In genomic region chr17:27647755-27648154, GRCh38 we compare ENCODE assay signal across 20 cellular contexts. TPM values are rescaled to one million over a fixed set of nuclear protein-coding genes. Genes with fewer than 3 reads are reported as not detected.
A peak's percentile ranks its signal among the peaks of the same experiment; 100 is the strongest.
DNase-seq lines count a peak whose midpoint lies in the region; ATAC-seq, FAIRE-seq and TF ChIP-seq lines count a peak whose summit lies in the region.
"Had no signal": no experiment of that assay in that cellular context is flagged by ENCODE, and none has a peak within 500 bp of the region (broad histone marks: within the 10 kb centered on the region; RNA-seq: fewer than 3 reads in every experiment).

No MANE protein-coding gene starts in this region.

- H3K4me1 ChIP-seq in left ventricle myocardium inferior (peaks cover 38% of the 10 kb centered on the region), kidney (ENCODE audit: control insufficient read depth in 1 of 2, insufficient read depth in 1 of 2, low read depth in 1 of 2, low read length in 2 of 2) (no peaks in the 10 kb centered on the region)

- ATAC-seq in Right ventricle myocardium superior (ENCODE audit: poor library complexity): no peak
- no peak for ATAC-seq in GM21360 (IDR thresholded peaks at IDR 0.05; ENCODE audit: unreplicated experiment)
- ATAC-seq: GM12878 had no signal

- intact Hi-C loops in left ventricle myocardium inferior (cut with micrococcal nuclease): no loop called here
- intact Hi-C loops in Right ventricle myocardium superior (cut with DNase I): no loop called here
- intact Hi-C loops in activated T-helper 2 cell treated with anti-CD3 and anti-CD28 coated beads, Interferon-gamma antibody, Interleukin-2, Interleukin-4, amounts not matched to agents 10 μg/mL and 5 μg/mL and 100 μg/mL, durations not matched to agents 14 hours and 24 hours and 36 hours (cut with micrococcal nuclease): loop anchor here (5.0 to 10.0 kb wide), 2 partner anchors 45 to 63 kb away; no protein-coding TSS in a partner anchor
- intact Hi-C loops in kidney (cut with DNase I): no loop called here

- no peak for FAIRE-seq in kidney (lab: Jason Lieb, UNC)
- FAIRE-seq: GM12878 had no signal

- peaks cover 2% of the 10 kb centered on the region for H3K4me1 Mint-ChIP-seq in activated T-helper 2 cell treated with anti-CD3 and anti-CD28 coated beads, Interferon-gamma antibody, Interleukin-2, Interleukin-4, amounts not matched to agents 10 μg/mL and 5 μg/mL and 100 μg/mL, durations not matched to agents 14 hours and 24 hours and 36 hours (ENCODE audit: low read depth)

- no peaks in the 10 kb centered on the region for H3K27me3 Mint-ChIP-seq in activated T-helper 2 cell treated with anti-CD3 and anti-CD28 coated beads, Interferon-gamma antibody, Interleukin-2, Interleukin-4, amounts not matched to agents 10 μg/mL and 5 μg/mL and 100 μg/mL, durations not matched to agents 14 hours and 24 hours and 36 hours (ENCODE audit: low read depth)

- DNase-seq in left ventricle myocardium inferior (no peak), Right ventricle myocardium superior (no peak), kidney (peak; percentile 32), UCSD-AML1 (lab: John Stamatoyannopoulos, UW; ENCODE audit: unreplicated experiment) (no peak), activated T-cell treated with anti-CD3 and anti-CD28 coated beads for 4 hours (no peak), A172 (ENCODE audit: low spot score) (no peak)
- DNase-seq in activated T-helper 2 cell treated with anti-CD3 and anti-CD28 coated beads, Interferon-gamma antibody, Interleukin-2, Interleukin-4, amounts not matched to agents 10 μg/mL and 5 μg/mL and 100 μg/mL, durations not matched to agents 14 hours and 24 hours and 36 hours (ENCODE audit: low spot score): no peak
- DNase-seq: DMS 273 treated with DMSO at 0.1 percent for 48 hours, GDM1, HFFc6, KBM-7, NCI-H1417 treated with DMSO at 0.1 percent for 48 hours, NCI-H2029, NCI-H2171, NCI-H446, NCI-H774 had no signal

- no peak overlapping the region for H3K4me3 Mint-ChIP-seq in activated T-helper 2 cell treated with anti-CD3 and anti-CD28 coated beads, Interferon-gamma antibody, Interleukin-2, Interleukin-4, amounts not matched to agents 10 μg/mL and 5 μg/mL and 100 μg/mL, durations not matched to agents 14 hours and 24 hours and 36 hours (ENCODE audit: low read depth)
- H3K4me3 Mint-ChIP-seq: HFFc6 had no signal

- no peaks in the 10 kb centered on the region for H3K9me3 Mint-ChIP-seq in activated T-helper 2 cell treated with anti-CD3 and anti-CD28 coated beads, Interferon-gamma antibody, Interleukin-2, Interleukin-4, amounts not matched to agents 10 μg/mL and 5 μg/mL and 100 μg/mL, durations not matched to agents 14 hours and 24 hours and 36 hours
- H3K9me3 Mint-ChIP-seq: HFFc6 had no signal

- H3K9ac ChIP-seq in kidney (ENCODE audit: low read length in 2 of 2): no peak overlapping the region

- peaks cover 15% of the 10 kb centered on the region for H3K36me3 Mint-ChIP-seq in activated T-helper 2 cell treated with anti-CD3 and anti-CD28 coated beads, Interferon-gamma antibody, Interleukin-2, Interleukin-4, amounts not matched to agents 10 μg/mL and 5 μg/mL and 100 μg/mL, durations not matched to agents 14 hours and 24 hours and 36 hours (ENCODE audit: low read depth)

- H3K4me3 ChIP-seq in left ventricle myocardium inferior: no peak overlapping the region
- H3K4me3 ChIP-seq in kidney (ENCODE audit: low read length in 2 of 2): no peak overlapping the region
- H3K4me3 ChIP-seq: GM12878 had no signal

- H3K9me3 ChIP-seq in left ventricle myocardium inferior (replicated peaks) (no peaks in the 10 kb centered on the region), kidney (ENCODE audit: control insufficient read depth in 1 of 2, low read length in 2 of 2) (no peaks in the 10 kb centered on the region)

- H3K27me3 ChIP-seq in left ventricle myocardium inferior (ENCODE audit: low read depth): no peaks in the 10 kb centered on the region

- peak overlapping the region; percentile 62 for H3K27ac ChIP-seq in left ventricle myocardium inferior (replicated peaks)
- H3K27ac ChIP-seq in kidney (ENCODE audit: low read depth in 2 of 2, low read length in 2 of 2): no peak overlapping the region
- H3K27ac ChIP-seq: C4-2B, RWPE1 had no signal

- no peak for TF ChIP-seq CTCF in left ventricle myocardium inferior (IDR thresholded peaks at IDR 0.05; ENCODE audit: borderline replicate concordance)
- TF ChIP-seq CTCF in kidney (IDR thresholded peaks at IDR 0.05; ENCODE audit: borderline replicate concordance, extremely low read depth, insufficient read depth): no peak

- H3K36me3 ChIP-seq in left ventricle myocardium inferior (no peaks in the 10 kb centered on the region), kidney (ENCODE audit: control insufficient read depth in 1 of 2, insufficient read depth in 2 of 2, low read length in 2 of 2) (no peaks in the 10 kb centered on the region)

- peak overlapping the region; percentile 29 for H3K27ac Mint-ChIP-seq in activated T-helper 2 cell treated with anti-CD3 and anti-CD28 coated beads, Interferon-gamma antibody, Interleukin-2, Interleukin-4, amounts not matched to agents 10 μg/mL and 5 μg/mL and 100 μg/mL, durations not matched to agents 14 hours and 24 hours and 36 hours
- H3K27ac Mint-ChIP-seq: HFFc6 had no signal

RNA-seq across cellular contexts. Expression of gene LGALS9, which starts 16.8 kb away (rescaled TPM):
- total RNA-seq in left ventricle myocardium inferior: 15.2 TPM
- total RNA-seq in Right ventricle myocardium superior: 17.0 TPM
- 35.1 and 35.8 TPM in 2 replicates for total RNA-seq in activated T-helper 2 cell treated with anti-CD3 and anti-CD28 coated beads, Interferon-gamma antibody, Interleukin-2, Interleukin-4, amounts not matched to agents 10 μg/mL and 5 μg/mL and 100 μg/mL, durations not matched to agents 14 hours and 24 hours and 36 hours
- 50.8 TPM for total RNA-seq in kidney
- 16.4 TPM for polyA plus RNA-seq in kidney (ENCODE audit: insufficient read depth, low read depth, low replicate concordance)
- 0.91 and 1.4 TPM in 2 replicates for total RNA-seq in A172 (2014; rRNA removed; shearing (Covaris generic))
